In the genomic region with DNA sequence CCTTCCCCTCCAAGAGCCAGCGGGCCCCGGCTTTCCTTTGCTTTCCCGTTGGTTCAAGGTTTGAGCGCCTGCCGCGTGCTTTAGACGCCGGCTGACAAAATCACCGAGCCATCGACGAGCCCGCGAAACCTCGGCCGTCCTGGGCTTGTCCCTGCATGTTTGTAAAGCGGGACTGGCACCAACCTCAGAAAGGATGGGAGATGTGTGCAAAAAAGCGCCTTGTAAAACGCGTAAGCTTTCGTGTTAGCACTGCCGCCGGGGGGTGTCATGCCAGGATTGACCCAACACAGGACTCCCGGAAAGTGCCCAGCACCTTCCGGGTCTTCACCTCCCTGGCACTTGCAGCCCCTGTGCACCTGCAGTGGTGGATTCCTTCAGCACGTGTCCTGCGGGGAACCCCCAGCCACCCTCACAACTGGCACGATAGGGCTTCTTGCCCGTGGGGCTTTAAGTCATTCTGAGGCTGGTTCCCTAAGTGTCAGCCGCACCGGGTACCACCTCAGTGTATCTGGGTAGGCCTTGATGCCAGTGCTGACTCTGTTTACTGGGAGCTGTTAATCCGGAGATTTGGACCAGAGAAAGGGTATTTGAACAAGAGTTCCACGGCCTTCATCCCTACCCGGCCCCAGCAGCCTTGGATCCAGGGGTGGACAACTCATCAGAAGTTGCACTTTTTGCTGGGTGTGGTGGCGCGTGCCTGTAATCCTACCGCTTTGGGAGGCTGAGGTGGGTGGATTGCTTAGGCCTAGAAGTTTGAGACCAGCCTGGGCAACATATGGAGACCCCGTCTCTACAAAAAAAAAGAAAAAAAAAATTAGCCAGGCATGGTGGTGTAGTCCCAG, we compare ENCODE assay signal across 1 cellular context.
TF ChIP-seq lines count a peak whose summit lies in the region.

No MANE protein-coding gene starts in this region.

TF ChIP-seq in HepG2, 621 proteins besides CTCF, POLR2A, EP300 and RAD21 (continued from another document and continues in another):
- TF ChIP-seq ZNF646 (CRISPR knock-in tag; IDR thresholded peaks at IDR 0.05) (0 out of 2 replicates have a peak, but pooled peaks have one; percentile 38), MYC (CRISPR knock-in tag; IDR thresholded peaks at IDR 0.05; ENCODE audit: borderline replicate concordance) (peak; percentile 52; the same call in 1 of the 2 replicates), ZNF232 (CRISPR knock-in tag; IDR thresholded peaks at IDR 0.05; ENCODE audit: borderline replicate concordance) (peak; percentile 6; the same call in 1 of the 2 replicates), MED8 (CRISPR knock-in tag; IDR thresholded peaks at IDR 0.05; ENCODE audit: insufficient replicate concordance) (no peak), GABPB1 (CRISPR knock-in tag; IDR thresholded peaks at IDR 0.05) (no peak), SOX6 (IDR thresholded peaks at IDR 0.05) (no peak), SOX6 (CRISPR knock-in tag; IDR thresholded peaks at IDR 0.05) (0 out of 2 replicates have a peak, but pooled peaks have one; percentile 28), TEAD3 (CRISPR knock-in tag; optimal IDR thresholded peaks at IDR 0.05; ENCODE audit: borderline replicate concordance) (no peak), ZNF280B (CRISPR knock-in tag; IDR thresholded peaks at IDR 0.05; ENCODE audit: borderline replicate concordance) (peak; percentile 44; the same call in 1 of the 2 replicates), ZNF292 (CRISPR knock-in tag; IDR thresholded peaks at IDR 0.05; ENCODE audit: borderline replicate concordance, low read depth) (no peak), ZNF766 (CRISPR knock-in tag; IDR thresholded peaks at IDR 0.05; ENCODE audit: borderline replicate concordance) (0 out of 2 replicates have a peak, but pooled peaks have one; percentile 70), FOXK1 (CRISPR knock-in tag; IDR thresholded peaks at IDR 0.05; ENCODE audit: borderline replicate concordance, low read depth) (no peak), CENPX (CRISPR knock-in tag; IDR thresholded peaks at IDR 0.05) (no peak), KAT2B (IDR thresholded peaks at IDR 0.05; ENCODE audit: borderline replicate concordance, low read depth, low read length) (no peak), PHF8 (CRISPR knock-in tag; IDR thresholded peaks at IDR 0.05) (no peak), ZNF564 (CRISPR knock-in tag; IDR thresholded peaks at IDR 0.05) (0 out of 2 replicates have a peak, but pooled peaks have one; percentile 51), ZFX (CRISPR knock-in tag; IDR thresholded peaks at IDR 0.05; ENCODE audit: low read depth) (no peak), NFKB2 (CRISPR knock-in tag; IDR thresholded peaks at IDR 0.05; ENCODE audit: borderline replicate concordance) (peak; percentile 42; the same call in 1 of the 2 replicates), ZNF605 (CRISPR knock-in tag; IDR thresholded peaks at IDR 0.05) (peak; percentile 44; the same call in 1 of the 2 replicates), ZBTB20 (CRISPR knock-in tag; IDR thresholded peaks at IDR 0.05; ENCODE audit: borderline replicate concordance, low read depth) (no peak), MYPOP (CRISPR knock-in tag; IDR thresholded peaks at IDR 0.05) (peak; percentile 56; the same call in 1 of the 2 replicates), HES4 (CRISPR knock-in tag; IDR thresholded peaks at IDR 0.05; ENCODE audit: borderline replicate concordance) (peak; percentile 12; the same call in 1 of the 2 replicates), FOSL2 (CRISPR knock-in tag; IDR thresholded peaks at IDR 0.05) (0 out of 2 replicates have a peak, but pooled peaks have one; percentile 1), ZSCAN9 (CRISPR knock-in tag; IDR thresholded peaks at IDR 0.05; ENCODE audit: borderline replicate concordance) (no peak), ZNF329 (CRISPR knock-in tag; IDR thresholded peaks at IDR 0.05; ENCODE audit: low read depth) (no peak), SIN3A (IDR thresholded peaks at IDR 0.05; ENCODE audit: borderline replicate concordance, low read depth, low read length) (no peak)
- TF ChIP-seq, protein P1, sequence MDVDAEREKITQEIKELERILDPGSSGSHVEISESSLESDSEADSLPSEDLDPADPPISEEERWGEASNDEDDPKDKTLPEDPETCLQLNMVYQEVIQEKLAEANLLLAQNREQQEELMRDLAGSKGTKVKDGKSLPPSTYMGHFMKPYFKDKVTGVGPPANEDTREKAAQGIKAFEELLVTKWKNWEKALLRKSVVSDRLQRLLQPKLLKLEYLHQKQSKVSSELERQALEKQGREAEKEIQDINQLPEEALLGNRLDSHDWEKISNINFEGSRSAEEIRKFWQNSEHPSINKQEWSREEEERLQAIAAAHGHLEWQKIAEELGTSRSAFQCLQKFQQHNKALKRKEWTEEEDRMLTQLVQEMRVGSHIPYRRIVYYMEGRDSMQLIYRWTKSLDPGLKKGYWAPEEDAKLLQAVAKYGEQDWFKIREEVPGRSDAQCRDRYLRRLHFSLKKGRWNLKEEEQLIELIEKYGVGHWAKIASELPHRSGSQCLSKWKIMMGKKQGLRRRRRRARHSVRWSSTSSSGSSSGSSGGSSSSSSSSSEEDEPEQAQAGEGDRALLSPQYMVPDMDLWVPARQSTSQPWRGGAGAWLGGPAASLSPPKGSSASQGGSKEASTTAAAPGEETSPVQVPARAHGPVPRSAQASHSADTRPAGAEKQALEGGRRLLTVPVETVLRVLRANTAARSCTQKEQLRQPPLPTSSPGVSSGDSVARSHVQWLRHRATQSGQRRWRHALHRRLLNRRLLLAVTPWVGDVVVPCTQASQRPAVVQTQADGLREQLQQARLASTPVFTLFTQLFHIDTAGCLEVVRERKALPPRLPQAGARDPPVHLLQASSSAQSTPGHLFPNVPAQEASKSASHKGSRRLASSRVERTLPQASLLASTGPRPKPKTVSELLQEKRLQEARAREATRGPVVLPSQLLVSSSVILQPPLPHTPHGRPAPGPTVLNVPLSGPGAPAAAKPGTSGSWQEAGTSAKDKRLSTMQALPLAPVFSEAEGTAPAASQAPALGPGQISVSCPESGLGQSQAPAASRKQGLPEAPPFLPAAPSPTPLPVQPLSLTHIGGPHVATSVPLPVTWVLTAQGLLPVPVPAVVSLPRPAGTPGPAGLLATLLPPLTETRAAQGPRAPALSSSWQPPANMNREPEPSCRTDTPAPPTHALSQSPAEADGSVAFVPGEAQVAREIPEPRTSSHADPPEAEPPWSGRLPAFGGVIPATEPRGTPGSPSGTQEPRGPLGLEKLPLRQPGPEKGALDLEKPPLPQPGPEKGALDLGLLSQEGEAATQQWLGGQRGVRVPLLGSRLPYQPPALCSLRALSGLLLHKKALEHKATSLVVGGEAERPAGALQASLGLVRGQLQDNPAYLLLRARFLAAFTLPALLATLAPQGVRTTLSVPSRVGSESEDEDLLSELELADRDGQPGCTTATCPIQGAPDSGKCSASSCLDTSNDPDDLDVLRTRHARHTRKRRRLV (CRISPR knock-in tag; IDR thresholded peaks at IDR 0.05): peak; percentile 89; the same call in 1 of the 2 replicates
- TF ChIP-seq, protein P2, sequence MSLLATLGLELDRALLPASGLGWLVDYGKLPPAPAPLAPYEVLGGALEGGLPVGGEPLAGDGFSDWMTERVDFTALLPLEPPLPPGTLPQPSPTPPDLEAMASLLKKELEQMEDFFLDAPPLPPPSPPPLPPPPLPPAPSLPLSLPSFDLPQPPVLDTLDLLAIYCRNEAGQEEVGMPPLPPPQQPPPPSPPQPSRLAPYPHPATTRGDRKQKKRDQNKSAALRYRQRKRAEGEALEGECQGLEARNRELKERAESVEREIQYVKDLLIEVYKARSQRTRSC (CRISPR knock-in tag; IDR thresholded peaks at IDR 0.05; ENCODE audit: low read depth): 0 out of 2 replicates have a peak, but pooled peaks have one; percentile 33
- TF ChIP-seq, protein P3, sequence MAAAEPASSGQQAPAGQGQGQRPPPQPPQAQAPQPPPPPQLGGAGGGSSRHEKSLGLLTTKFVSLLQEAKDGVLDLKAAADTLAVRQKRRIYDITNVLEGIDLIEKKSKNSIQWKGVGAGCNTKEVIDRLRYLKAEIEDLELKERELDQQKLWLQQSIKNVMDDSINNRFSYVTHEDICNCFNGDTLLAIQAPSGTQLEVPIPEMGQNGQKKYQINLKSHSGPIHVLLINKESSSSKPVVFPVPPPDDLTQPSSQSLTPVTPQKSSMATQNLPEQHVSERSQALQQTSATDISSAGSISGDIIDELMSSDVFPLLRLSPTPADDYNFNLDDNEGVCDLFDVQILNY (CRISPR knock-in tag; conservative IDR thresholded peaks at IDR 0.05): no peak
- TF ChIP-seq, protein P4, sequence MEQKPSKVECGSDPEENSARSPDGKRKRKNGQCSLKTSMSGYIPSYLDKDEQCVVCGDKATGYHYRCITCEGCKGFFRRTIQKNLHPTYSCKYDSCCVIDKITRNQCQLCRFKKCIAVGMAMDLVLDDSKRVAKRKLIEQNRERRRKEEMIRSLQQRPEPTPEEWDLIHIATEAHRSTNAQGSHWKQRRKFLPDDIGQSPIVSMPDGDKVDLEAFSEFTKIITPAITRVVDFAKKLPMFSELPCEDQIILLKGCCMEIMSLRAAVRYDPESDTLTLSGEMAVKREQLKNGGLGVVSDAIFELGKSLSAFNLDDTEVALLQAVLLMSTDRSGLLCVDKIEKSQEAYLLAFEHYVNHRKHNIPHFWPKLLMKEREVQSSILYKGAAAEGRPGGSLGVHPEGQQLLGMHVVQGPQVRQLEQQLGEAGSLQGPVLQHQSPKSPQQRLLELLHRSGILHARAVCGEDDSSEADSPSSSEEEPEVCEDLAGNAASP (CRISPR knock-in tag; IDR thresholded peaks at IDR 0.05; ENCODE audit: borderline replicate concordance): no peak
